In genomic region chr1:98157524-98158293, GRCh38 we compare ENCODE assay signal across 26 cellular contexts.
DNase-seq lines count a peak whose midpoint lies in the region; TF ChIP-seq lines count a peak whose summit lies in the region.
"Had no signal": no experiment of that assay in that cellular context is flagged by ENCODE, and none has a peak within 500 bp of the region (broad histone marks: within the 10 kb centered on the region; RNA-seq: fewer than 3 reads in every experiment).

No MANE protein-coding gene starts in this region.

- no peaks in the 10 kb centered on the region for H3K27me3 ChIP-seq in adipocyte (replicated peaks; ENCODE audit: control insufficient read depth, insufficient read depth, low read length)
- H3K27me3 ChIP-seq: ascending aorta, esophagus muscularis mucosa, testis, vagina had no signal

- no peaks in the 10 kb centered on the region for H3K36me3 ChIP-seq in adipocyte (ENCODE audit: control insufficient read depth, insufficient read depth, low read length, severe bottlenecking)
- H3K36me3 ChIP-seq: ascending aorta, esophagus muscularis mucosa, left ventricle myocardium inferior, vagina had no signal

- H3K4me3 ChIP-seq in adipocyte (ENCODE audit: low read length) (peak overlapping the region; percentile 57), fibroblast of the aortic adventitia (ENCODE audit: low read depth, low read length) (no peak overlapping the region)
- H3K4me3 ChIP-seq: ascending aorta, esophagus muscularis mucosa, K562, left ventricle myocardium inferior, testis, vagina had no signal

- H3K9me3 ChIP-seq in adipocyte (ENCODE audit: control insufficient read depth, low read length): peaks cover 3% of the 10 kb centered on the region
- H3K9me3 ChIP-seq: ascending aorta, testis, vagina had no signal

- peaks cover 7% of the 10 kb centered on the region for H3K4me1 ChIP-seq in adipocyte (ENCODE audit: control insufficient read depth, insufficient read depth, low read length)
- H3K4me1 ChIP-seq: ascending aorta, esophagus muscularis mucosa, left ventricle myocardium inferior, testis, vagina had no signal

- H3K9ac ChIP-seq in adipocyte (ENCODE audit: low read length): no peak overlapping the region

- peak; percentile 28 for DNase-seq in EL
- peak; percentile 58 for DNase-seq in adipocyte (ENCODE audit: low read depth)
- peak; percentile 84 for DNase-seq in fibroblast of the aortic adventitia (ENCODE audit: low read depth)
- peak; percentile 38 for DNase-seq in stromal cell of bone marrow (ENCODE audit: low read depth)
- DNase-seq in DMS 273 treated with DMSO at 0.1 percent for 48 hours (lab: John Stamatoyannopoulos, UW): no peak
- no peak for DNase-seq in GM13976 (ENCODE audit: low spot score)
- no peak for DNase-seq in GF-D8 (lab: John Stamatoyannopoulos, UW)
- DNase-seq: activated CD4-positive, alpha-beta T cell treated with anti-CD3 and anti-CD28 coated beads, Interleukin-2, amount 10 ng/mL, durations not matched to agents 7 days and 5 days; activated CD8-positive, alpha-beta memory T cell treated with anti-CD3 and anti-CD28 coated beads, Interleukin-2, amount 10 ng/mL, durations not matched to agents 7 days and 5 days; C1 segment of cervical spinal cord; Calu3; effector CD4-positive, alpha-beta T cell; H7; left ventricle myocardium inferior; NCI-H1694; NCI-H2171 treated with DMSO at 0.1 percent for 48 hours; NCI-H526 treated with DMSO at 0.1 percent for 48 hours; nephron progenitor cell; RPMI8226; stimulated activated naive B cell treated with anti-CD40 and anti-IgM and Interleukin-4, amounts not matched to agents 10 μg/mL and 1 μg/mL and 100 μg/mL, for 72 hours; T-helper 2 cell; testis had no signal

- in situ Hi-C loops in GM13976 (cut with MboI; ENCODE audit: low sequenced_read_pairs, unreplicated experiment): no loop called here

- no peak for TF ChIP-seq CTCF in fibroblast of the aortic adventitia (IDR thresholded peaks at IDR 0.05; ENCODE audit: insufficient read depth, low read length)
- TF ChIP-seq CTCF in GM13976 (IDR thresholded peaks at IDR 0.05; ENCODE audit: borderline replicate concordance, control extremely low read depth, extremely low read depth, insufficient read depth, missing control alignments): no peak

Comparison
In these comparisons a context has a peak if more than half of its experiments do, and no peak if none do; other contexts are left out.
1. DNase-seq: peak in EL (single experiment), adipocyte (single experiment), fibroblast of the aortic adventitia (single experiment) and stromal cell of bone marrow (single experiment); none in DMS 273 treated with DMSO at 0.1 percent for 48 hours (single experiment), GM13976 (single experiment) and GF-D8 (single experiment).